Comparison of ENCODE assay signal across 8 cellular contexts in genomic region chr5:157745041-157745456, GRCh38. TPM values are rescaled to one million over a fixed set of nuclear protein-coding genes. Genes with fewer than 3 reads are reported as not detected.
DNase-seq lines count a peak whose midpoint lies in the region; ATAC-seq, FAIRE-seq and TF ChIP-seq lines count a peak whose summit lies in the region.

No MANE protein-coding gene starts in this region.

- H3K4me3 Mint-ChIP-seq in Caco-2 (ENCODE audit: unreplicated experiment) (peak overlapping the region; percentile 83), osteocyte (ENCODE audit: unreplicated experiment) (peak overlapping the region; percentile 89)

- H3K27me3 Mint-ChIP-seq in Caco-2 (ENCODE audit: insufficient read depth, unreplicated experiment), result no peaks in the 10 kb centered on the region
- H3K27me3 Mint-ChIP-seq in osteocyte (ENCODE audit: unreplicated experiment), result no peaks in the 10 kb centered on the region

- H3K9ac ChIP-seq in MM.1S (ENCODE audit: low read length), result no peak overlapping the region

- H3K9me3 Mint-ChIP-seq in Caco-2 (ENCODE audit: unreplicated experiment), result no peaks in the 10 kb centered on the region
- H3K9me3 Mint-ChIP-seq in osteocyte (ENCODE audit: unreplicated experiment), result no peaks in the 10 kb centered on the region

- no peaks in the 10 kb centered on the region for H3K9me2 ChIP-seq in MM.1S (replicated peaks; ENCODE audit: insufficient read depth, low read length)

- DNase-seq in Caco-2, result no peak
- no peak for DNase-seq in MM.1S
- no peak for DNase-seq in coronary artery (ENCODE audit: low spot score)
- DNase-seq in osteocyte (ENCODE audit: extremely low spot score, unreplicated experiment), result no peak
- DNase-seq in GM12892 (ENCODE audit: insufficient read length), result no peak
- DNase-seq in NCI-H2029 (lab: John Stamatoyannopoulos, UW), result no peak
- no peak for DNase-seq in OCI-M2 (lab: John Stamatoyannopoulos, UW; ENCODE audit: unreplicated experiment)

- H3K36me3 Mint-ChIP-seq in Caco-2 (ENCODE audit: insufficient read depth, unreplicated experiment), result peaks cover 5% of the 10 kb centered on the region
- no peaks in the 10 kb centered on the region for H3K36me3 Mint-ChIP-seq in osteocyte (ENCODE audit: unreplicated experiment)

- no peaks in the 10 kb centered on the region for H4K20me1 ChIP-seq in MM.1S (ENCODE audit: insufficient read depth, low read length)

- H3K36me3 ChIP-seq in Caco-2 (ENCODE audit: control insufficient read depth, insufficient read depth, low read length) (no peaks in the 10 kb centered on the region), MM.1S (replicated peaks; ENCODE audit: insufficient read depth, low read length) (no peaks in the 10 kb centered on the region)

- H3K4me2 ChIP-seq in MM.1S (ENCODE audit: low read depth, low read length), result peak overlapping the region; percentile 89; the same call in 1 of the 2 replicates

- no peak overlapping the region for H3K27ac ChIP-seq in MM.1S (ENCODE audit: low read length)
- H3K27ac ChIP-seq in coronary artery, result peak overlapping the region in 1 of 2 donors; percentile 12

- POLR2A ChIA-PET in Caco-2 (lab: Charles Lee), result no interaction called here

- H3K79me2 ChIP-seq in MM.1S (ENCODE audit: low read length), result peaks cover 19% of the 10 kb centered on the region

- H3K4me3 ChIP-seq in Caco-2 (ENCODE audit: low read depth, low read length), result no peak overlapping the region
- H3K4me3 ChIP-seq in MM.1S (ENCODE audit: low read length), result no peak overlapping the region
- peak overlapping the region; percentile 90 for H3K4me3 ChIP-seq in coronary artery

- 0 out of 2 replicates have a peak, but pooled peaks cover 6% of the 10 kb centered on the region for H3K4me1 ChIP-seq in Caco-2
- peaks cover 12% of the 10 kb centered on the region; the same call in 1 of the 2 replicates for H3K4me1 ChIP-seq in MM.1S (ENCODE audit: low read length)

- H3K9me3 ChIP-seq in Caco-2 (no peaks in the 10 kb centered on the region), MM.1S (replicated peaks; ENCODE audit: insufficient read depth, low read length) (no peaks in the 10 kb centered on the region)

- H3K4me1 Mint-ChIP-seq in Caco-2 (ENCODE audit: low read depth, unreplicated experiment) (peaks cover 8% of the 10 kb centered on the region), osteocyte (ENCODE audit: unreplicated experiment) (peaks cover 41% of the 10 kb centered on the region)

- H3K27ac Mint-ChIP-seq in Caco-2 (ENCODE audit: unreplicated experiment) (no peak overlapping the region), osteocyte (ENCODE audit: unreplicated experiment) (no peak overlapping the region)

- TF ChIP-seq CTCF in Caco-2 (IDR thresholded peaks at IDR 0.05; ENCODE audit: insufficient read depth in 1 of 2, low read depth in 1 of 2, low read length in 1 of 2, severe bottlenecking in 1 of 2, unreplicated experiment in 1 of 2) (no peak), MM.1S (IDR thresholded peaks at IDR 0.05; ENCODE audit: low read length) (no peak), coronary artery (IDR thresholded peaks at IDR 0.05) (no peak), osteocyte (IDR thresholded peaks at IDR 0.05) (no peak)

- intact Hi-C loops in Caco-2 (cut with micrococcal nuclease; ENCODE audit: unreplicated experiment), result loop anchor here (10.0 kb wide), 1 partner anchor 380 kb away; no protein-coding TSS in a partner anchor

- BruUV-seq in Caco-2 (replicated peaks; lab: Mats Ljungman, UMichigan), result no TSS peak

- ATAC-seq in GM19324 (IDR thresholded peaks at IDR 0.05; ENCODE audit: low FRiP score, unreplicated experiment), result no peak

- CTCF ChIA-PET in Caco-2 (lab: Charles Lee), result interaction anchor here (2.4 kb wide), 1 partner anchor 14 kb away, joined by 24 read pairs; the partner anchor contains the start of gene THG1L

- no peak for FAIRE-seq in GM12892 (lab: Jason Lieb, UNC)

- no peak for TF ChIP-seq POLR2A in GM12892 (IDR thresholded peaks at IDR 0.05; ENCODE audit: low read depth, low read length)

- no peaks in the 10 kb centered on the region for H3F3A ChIP-seq in MM.1S (ENCODE audit: insufficient read depth, low read length)

- H3K27me3 ChIP-seq in Caco-2 (replicated peaks; ENCODE audit: control insufficient read depth, insufficient read depth, low read length) (no peaks in the 10 kb centered on the region), MM.1S (replicated peaks; ENCODE audit: insufficient read depth, low read length) (no peaks in the 10 kb centered on the region)

- no peak overlapping the region for H2AFZ ChIP-seq in MM.1S (ENCODE audit: low read length)

RNA-seq across cellular contexts. Expression of gene LSM11, which starts 1.5 kb away (rescaled TPM):
- total RNA-seq in Caco-2 (2022) (6.8 and 7.7 TPM in 2 replicates), osteocyte (7.2 TPM in 2 replicates)
- polyA plus RNA-seq in GM12892 (2012; ENCODE audit: missing spikeins), result 1.7 TPM

RNA-seq across cellular contexts. Expression of gene THG1L, which starts 13.8 kb away (rescaled TPM):
- total RNA-seq in Caco-2 (2022), result 19.8 and 22.9 TPM in 2 replicates
- total RNA-seq in osteocyte, result 14.6 and 15.6 TPM in 2 replicates
- 23.6 TPM for polyA plus RNA-seq in GM12892 (2012; ENCODE audit: missing spikeins)
